Comparison of ENCODE assay signal across 21 cellular contexts in genomic region chr9:107782381-107782780, GRCh38.
DNase-seq lines count a peak whose midpoint lies in the region; ATAC-seq and TF ChIP-seq lines count a peak whose summit lies in the region.
"Had no signal": no experiment of that assay in that cellular context is flagged by ENCODE, and none has a peak within 500 bp of the region (broad histone marks: within the 10 kb centered on the region; RNA-seq: fewer than 3 reads in every experiment).

No MANE protein-coding gene starts in this region.

- no peaks in the 10 kb centered on the region for H3K27me3 ChIP-seq in adipocyte (replicated peaks; ENCODE audit: control insufficient read depth, insufficient read depth, low read length)
- H3K27me3 ChIP-seq: ascending aorta, colonic mucosa, heart left ventricle had no signal

- peak; percentile 48 for DNase-seq in AG20443 (ENCODE audit: low spot score)
- DNase-seq in HS-5 (ENCODE audit: low read depth) = peak; percentile 37
- DNase-seq in adipocyte (ENCODE audit: low read depth) = peak; percentile 50
- peak; percentile 81 to 91 for DNase-seq in foreskin fibroblast
- no peak for DNase-seq in activated T-helper 1 cell treated with anti-CD3 and anti-CD28 coated beads, Interleukin-12 subunit alpha, Interleukin-12 subunit beta, Interleukin-2, Interleukin-4 antibody, amounts not matched to agents 30 ng/mL and 10 ng/mL and 1 ng/mL, durations not matched to agents 14 hours and 24 hours and 36 hours (ENCODE audit: low spot score)
- no peak for DNase-seq in activated T-cell treated with anti-CD3 and anti-CD28 coated beads, Interleukin-2, amount 50 U/mL, for 1 hour
- no peak for DNase-seq in activated gamma-delta T cell (lab: John Stamatoyannopoulos, UW)
- DNase-seq: colonic mucosa; DMS 273 treated with DMSO at 0.1 percent for 48 hours; heart left ventricle; immature natural killer cell; naive thymus-derived CD4-positive, alpha-beta T cell; NCI-H2029; NCI-H510A treated with DMSO at 0.1 percent for 48 hours; posterior cingulate gyrus; stimulated activated CD4-positive, alpha-beta T cell treated with anti-CD3 and anti-CD28 coated beads, Interleukin-4, amount 100 ng/mL, for 1 hour had no signal

- H3K9me3 Mint-ChIP-seq in activated T-helper 1 cell treated with anti-CD3 and anti-CD28 coated beads, Interleukin-12 subunit alpha, Interleukin-12 subunit beta, Interleukin-2, Interleukin-4 antibody, amounts not matched to agents 30 ng/mL and 10 ng/mL and 1 ng/mL, durations not matched to agents 14 hours and 24 hours and 36 hours = no peaks in the 10 kb centered on the region

- no peaks in the 10 kb centered on the region for H3K36me3 Mint-ChIP-seq in activated T-helper 1 cell treated with anti-CD3 and anti-CD28 coated beads, Interleukin-12 subunit alpha, Interleukin-12 subunit beta, Interleukin-2, Interleukin-4 antibody, amounts not matched to agents 30 ng/mL and 10 ng/mL and 1 ng/mL, durations not matched to agents 14 hours and 24 hours and 36 hours (ENCODE audit: low read depth)
- H3K36me3 Mint-ChIP-seq: immature natural killer cell; naive thymus-derived CD4-positive, alpha-beta T cell had no signal

- no peaks in the 10 kb centered on the region for H3K36me3 ChIP-seq in adipocyte (ENCODE audit: control insufficient read depth, insufficient read depth, low read length, severe bottlenecking)
- H3K36me3 ChIP-seq: ascending aorta, colonic mucosa, heart left ventricle had no signal

- no peak overlapping the region for H3K27ac Mint-ChIP-seq in activated T-helper 1 cell treated with anti-CD3 and anti-CD28 coated beads, Interleukin-12 subunit alpha, Interleukin-12 subunit beta, Interleukin-2, Interleukin-4 antibody, amounts not matched to agents 30 ng/mL and 10 ng/mL and 1 ng/mL, durations not matched to agents 14 hours and 24 hours and 36 hours
- H3K27ac Mint-ChIP-seq: B cell; immature natural killer cell; naive thymus-derived CD4-positive, alpha-beta T cell had no signal

- TF ChIP-seq CTCF in foreskin fibroblast (IDR thresholded peaks at IDR 0.05; ENCODE audit: low read depth, low read length) = no peak

- intact Hi-C loops in activated T-helper 1 cell treated with anti-CD3 and anti-CD28 coated beads, Interleukin-12 subunit alpha, Interleukin-12 subunit beta, Interleukin-2, Interleukin-4 antibody, amounts not matched to agents 30 ng/mL and 10 ng/mL and 1 ng/mL, durations not matched to agents 14 hours and 24 hours and 36 hours (cut with micrococcal nuclease) = no loop called here

- no peak for ATAC-seq in GM21423 (IDR thresholded peaks at IDR 0.05; ENCODE audit: unreplicated experiment)
- ATAC-seq: activated CD4-positive, CD25-positive, alpha-beta regulatory T cell treated with anti-CD3 and anti-CD28 coated beads, Interleukin-2, amount 50 U/mL, for 24 hours; HCT116; heart left ventricle; naive thymus-derived CD4-positive, alpha-beta T cell had no signal

- peaks cover 34% of the 10 kb centered on the region for H3K4me1 ChIP-seq in adipocyte (ENCODE audit: control insufficient read depth, insufficient read depth, low read length)
- H3K4me1 ChIP-seq: ascending aorta, colonic mucosa had no signal

- no peaks in the 10 kb centered on the region for H3K27me3 Mint-ChIP-seq in activated T-helper 1 cell treated with anti-CD3 and anti-CD28 coated beads, Interleukin-12 subunit alpha, Interleukin-12 subunit beta, Interleukin-2, Interleukin-4 antibody, amounts not matched to agents 30 ng/mL and 10 ng/mL and 1 ng/mL, durations not matched to agents 14 hours and 24 hours and 36 hours (ENCODE audit: insufficient read depth)
- H3K27me3 Mint-ChIP-seq: B cell; naive thymus-derived CD4-positive, alpha-beta T cell had no signal

- H3K9ac ChIP-seq in adipocyte (ENCODE audit: low read length) = no peak overlapping the region

- H3K4me3 ChIP-seq in adipocyte (ENCODE audit: low read length) (no peak overlapping the region), foreskin fibroblast (ENCODE audit: low read depth in 1 of 2, low read length in 2 of 2) (no peak overlapping the region)
- H3K4me3 ChIP-seq: ascending aorta, colonic mucosa, heart left ventricle had no signal

- no peaks in the 10 kb centered on the region for H3K4me1 Mint-ChIP-seq in activated T-helper 1 cell treated with anti-CD3 and anti-CD28 coated beads, Interleukin-12 subunit alpha, Interleukin-12 subunit beta, Interleukin-2, Interleukin-4 antibody, amounts not matched to agents 30 ng/mL and 10 ng/mL and 1 ng/mL, durations not matched to agents 14 hours and 24 hours and 36 hours (ENCODE audit: low read depth)
- H3K4me1 Mint-ChIP-seq: B cell; naive thymus-derived CD4-positive, alpha-beta T cell had no signal

- no peak overlapping the region for H3K4me3 Mint-ChIP-seq in activated T-helper 1 cell treated with anti-CD3 and anti-CD28 coated beads, Interleukin-12 subunit alpha, Interleukin-12 subunit beta, Interleukin-2, Interleukin-4 antibody, amounts not matched to agents 30 ng/mL and 10 ng/mL and 1 ng/mL, durations not matched to agents 14 hours and 24 hours and 36 hours
- H3K4me3 Mint-ChIP-seq: B cell; immature natural killer cell; naive thymus-derived CD4-positive, alpha-beta T cell had no signal

- H3K9me3 ChIP-seq in adipocyte (ENCODE audit: control insufficient read depth, low read length) = no peaks in the 10 kb centered on the region
- H3K9me3 ChIP-seq: ascending aorta, colonic mucosa, heart left ventricle had no signal

Comparison
In these comparisons a context has a peak if more than half of its experiments do, and no peak if none do; other contexts are left out.
1. DNase-seq: peak in AG20443 (single experiment), HS-5 (single experiment), adipocyte (single experiment) and foreskin fibroblast (2 of 2); none in activated T-helper 1 cell treated with anti-CD3 and anti-CD28 coated beads, Interleukin-12 subunit alpha, Interleukin-12 subunit beta, Interleukin-2, Interleukin-4 antibody, amounts not matched to agents 30 ng/mL and 10 ng/mL and 1 ng/mL, durations not matched to agents 14 hours and 24 hours and 36 hours (single experiment), activated T-cell treated with anti-CD3 and anti-CD28 coated beads, Interleukin-2, amount 50 U/mL, for 1 hour (single experiment) and activated gamma-delta T cell (single experiment).